ENCODE assay signal across 14 cellular contexts in the genomic region with DNA sequence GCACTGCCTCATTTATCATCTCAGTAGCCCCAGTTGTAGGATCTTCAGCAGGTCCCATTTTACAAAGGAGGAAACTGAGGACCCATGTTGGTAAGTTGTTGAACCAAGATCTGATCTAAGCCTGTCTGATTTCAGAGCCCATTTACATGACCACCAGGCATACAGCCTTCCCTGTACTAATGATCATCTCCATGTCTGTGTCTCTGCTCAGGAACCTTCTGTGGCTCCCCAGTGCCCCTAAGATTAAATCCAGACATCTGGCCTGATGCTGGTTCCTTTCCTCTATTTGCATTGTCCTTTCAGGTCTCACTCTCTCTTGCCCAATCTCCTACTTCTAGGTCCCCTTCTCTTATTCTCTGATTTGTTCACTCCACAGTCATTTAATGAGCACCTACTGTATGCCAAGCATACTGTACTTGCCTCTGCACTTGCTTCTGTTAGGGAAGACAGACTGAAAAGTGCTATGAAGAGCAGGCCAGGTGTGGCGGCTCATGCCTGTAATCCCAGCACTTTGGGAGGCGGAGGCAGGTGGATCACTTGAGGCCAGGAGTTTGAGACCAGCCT. TPM values are rescaled to one million over a fixed set of nuclear protein-coding genes. Genes with fewer than 3 reads are reported as not detected.
DNase-seq lines count a peak whose midpoint lies in the region; ATAC-seq, FAIRE-seq and TF ChIP-seq lines count a peak whose summit lies in the region.
"Had no signal": no experiment of that assay in that cellular context is flagged by ENCODE, and none has a peak within 500 bp of the region (broad histone marks: within the 10 kb centered on the region; RNA-seq: fewer than 3 reads in every experiment).

No MANE protein-coding gene starts in this region.

- H3K9me3 Mint-ChIP-seq in stimulated activated memory B cell treated with anti-CD40 and anti-IgM and Interleukin-4, amounts not matched to agents 10 μg/mL and 1 μg/mL and 100 μg/mL, for 72 hours: peaks cover 4% of the 10 kb centered on the region

- peak overlapping the region; percentile 17 for H3K27ac Mint-ChIP-seq in stimulated activated memory B cell treated with anti-CD40 and anti-IgM and Interleukin-4, amounts not matched to agents 10 μg/mL and 1 μg/mL and 100 μg/mL, for 72 hours
- H3K27ac Mint-ChIP-seq: CD8-positive, alpha-beta memory T cell had no signal

- no peak overlapping the region for H2BK5ac ChIP-seq in neuronal stem cell (ENCODE audit: low read length)

- H3K14ac ChIP-seq in neuronal stem cell (ENCODE audit: low read length): no peak overlapping the region

- H3K9me1 ChIP-seq in K562 (ENCODE audit: control insufficient read depth, insufficient read depth, low read length): peaks cover 4% of the 10 kb centered on the region

- H3K4me2 ChIP-seq in BLaER1: peak overlapping the region; percentile 93
- no peak overlapping the region for H3K4me2 ChIP-seq in K562 (ENCODE audit: insufficient read depth, low read length)
- no peak overlapping the region for H3K4me2 ChIP-seq in neuronal stem cell (ENCODE audit: insufficient read depth, low read length, poor library complexity, severe bottlenecking)

- peak overlapping the region; percentile 43; the same call in 1 of the 2 replicates for H3K9ac ChIP-seq in BLaER1
- no peak overlapping the region for H3K9ac ChIP-seq in K562 (ENCODE audit: insufficient read depth in 1 of 2, low read depth in 2 of 2, low read length in 2 of 2)
- H3K9ac ChIP-seq in neuronal stem cell (ENCODE audit: low read depth, low read length, poor library complexity): no peak overlapping the region

- WGBS in K562 (ENCODE audit: insufficient coverage, low coverage, missing lambda C conversion rate): 0% methylated on average over 2 of the region's 2 CpGs
- WGBS in neuronal stem cell (ENCODE audit: extremely low coverage in 2 of 2, insufficient read length in 2 of 2, insufficient replicate concordance in 1 of 2), 2 donors: no CpG with 5 or more reads among the region's 2 CpGs

- no peak overlapping the region for H3K18ac ChIP-seq in neuronal stem cell (ENCODE audit: low read length)

- BruUV-seq in K562 (replicated peaks; lab: Mats Ljungman, UMichigan): no TSS peak

- no peak overlapping the region for H4K91ac ChIP-seq in neuronal stem cell (ENCODE audit: low read depth, low read length, poor library complexity)

- H4K20me1 ChIP-seq in BLaER1 (no peaks in the 10 kb centered on the region), K562 (replicated peaks; ENCODE audit: control insufficient read depth, insufficient read depth, low read length) (peaks cover 16% of the 10 kb centered on the region; the same call in 1 of the 2 replicates)

- H3K23ac ChIP-seq in neuronal stem cell (ENCODE audit: low read depth, low read length, poor library complexity): no peak overlapping the region

- no peak overlapping the region for H2BK120ac ChIP-seq in neuronal stem cell (ENCODE audit: low read depth, low read length)

- H2BK12ac ChIP-seq in neuronal stem cell (ENCODE audit: low read length): no peak overlapping the region

- peaks cover 60% of the 10 kb centered on the region for H3K27me3 Mint-ChIP-seq in stimulated activated memory B cell treated with anti-CD40 and anti-IgM and Interleukin-4, amounts not matched to agents 10 μg/mL and 1 μg/mL and 100 μg/mL, for 72 hours

- TF ChIP-seq RAD21 in K562 (CRISPR knock-in tag; conservative IDR thresholded peaks at IDR 0.05 in 1 of 2, IDR thresholded peaks at IDR 0.05 in 1 of 2): no peak

- in situ Hi-C loops in K562 (cut with MboI): no loop called here

- peaks cover 15% of the 10 kb centered on the region for H3K4me1 Mint-ChIP-seq in stimulated activated memory B cell treated with anti-CD40 and anti-IgM and Interleukin-4, amounts not matched to agents 10 μg/mL and 1 μg/mL and 100 μg/mL, for 72 hours

- no peak for TF ChIP-seq POLR2A in K562 (conservative IDR thresholded peaks at IDR 0.05)

- no peak overlapping the region for H3K4me3 ChIP-seq in BLaER1
- no peak overlapping the region for H3K4me3 ChIP-seq in K562
- no peak overlapping the region for H3K4me3 ChIP-seq in neuronal stem cell (ENCODE audit: low read length in 2 of 2)

- peaks cover 3% of the 10 kb centered on the region; the same call in 1 of the 2 replicates for H3K36me3 ChIP-seq in BLaER1
- no peaks in the 10 kb centered on the region for H3K36me3 ChIP-seq in K562 (ENCODE audit: control insufficient read depth, insufficient read depth, low read length)
- no peaks in the 10 kb centered on the region for H3K36me3 ChIP-seq in neuronal stem cell (replicated peaks in 1 of 2; ENCODE audit: control insufficient read depth in 2 of 2, insufficient read depth in 2 of 2, low read length in 2 of 2)
- H3K36me3 ChIP-seq: BE2C had no signal

- no peak overlapping the region for H2BK15ac ChIP-seq in neuronal stem cell (ENCODE audit: low read length)

- H3K79me1 ChIP-seq in neuronal stem cell (ENCODE audit: low read depth, low read length): no peaks in the 10 kb centered on the region

- intact Hi-C loops in K562 (cut with micrococcal nuclease): no loop called here

- DNase-seq in K562 (ENCODE audit: extremely low read depth in 1 of 4, low spot score in 3 of 4) (no peak), neuronal stem cell (ENCODE audit: low spot score) (no peak), NCI-H2029 treated with DMSO at 0.1 percent for 48 hours (lab: John Stamatoyannopoulos, UW) (no peak), NOMO-1 treated with DMSO at 0.1 percent for 48 hours (lab: John Stamatoyannopoulos, UW; ENCODE audit: unreplicated experiment) (no peak), T1000 (lab: John Stamatoyannopoulos, UW) (no peak)
- DNase-seq: BE2C; Caco-2; CD8-positive, alpha-beta memory T cell; DND-41; GF-D8; HCEC 1CT had no signal

- H3K9me3 ChIP-seq in BLaER1 (peaks cover 3% of the 10 kb centered on the region; the same call in 1 of the 2 replicates), K562 (replicated peaks; ENCODE audit: control insufficient read depth, insufficient read depth, low read depth, low read length) (no peaks in the 10 kb centered on the region), neuronal stem cell (replicated peaks in 1 of 2; ENCODE audit: control insufficient read depth in 2 of 2, insufficient read depth in 1 of 2, low read depth in 1 of 2, low read length in 2 of 2) (no peaks in the 10 kb centered on the region)
- H3K9me3 ChIP-seq: BE2C, Caco-2 had no signal

- no peak for ATAC-seq in K562
- no peak for ATAC-seq in stimulated activated memory B cell treated with anti-CD40 and anti-IgM and Interleukin-4, amounts not matched to agents 10 μg/mL and 1 μg/mL and 100 μg/mL, for 72 hours

- TF ChIP-seq EP300 in K562 (IDR thresholded peaks at IDR 0.05; ENCODE audit: low read length): no peak

- H4K8ac ChIP-seq in neuronal stem cell (ENCODE audit: low read depth, low read length): no peak overlapping the region

- no peaks in the 10 kb centered on the region for H3K27me3 ChIP-seq in BLaER1
- peaks cover 21 to 51% of the 10 kb centered on the region in 2 experiments; a peak in 4 of 5 replicates for H3K27me3 ChIP-seq in K562 (ENCODE audit: control insufficient read depth in 2 of 2, insufficient read depth in 2 of 2, low read length in 2 of 2)
- peaks cover 0 to 3% (median 0%) of the 10 kb centered on the region in 3 experiments for H3K27me3 ChIP-seq in neuronal stem cell (ENCODE audit: control insufficient read depth in 3 of 3, insufficient read depth in 3 of 3, low read depth in 1 of 3, low read length in 3 of 3)
- H3K27me3 ChIP-seq: BE2C had no signal

- peaks cover 100% of the 10 kb centered on the region for H3K4me1 ChIP-seq in BLaER1
- peaks cover 0 to 5% of the 10 kb centered on the region in 2 experiments; a peak in 1 of 5 replicates for H3K4me1 ChIP-seq in K562 (replicated peaks in 1 of 2; ENCODE audit: control insufficient read depth in 2 of 2, insufficient read depth in 2 of 2, low read length in 2 of 2)
- H3K4me1 ChIP-seq in neuronal stem cell (ENCODE audit: control insufficient read depth in 2 of 2, insufficient read depth in 1 of 2, low read depth in 1 of 2, low read length in 2 of 2): peaks cover 9 to 18% of the 10 kb centered on the region in 2 donors
- H3K4me1 ChIP-seq: BE2C, Caco-2 had no signal

- no peaks in the 10 kb centered on the region for H3K79me2 ChIP-seq in K562 (ENCODE audit: control insufficient read depth, insufficient read depth, low read length)

- no peaks in the 10 kb centered on the region for H3K36me3 Mint-ChIP-seq in stimulated activated memory B cell treated with anti-CD40 and anti-IgM and Interleukin-4, amounts not matched to agents 10 μg/mL and 1 μg/mL and 100 μg/mL, for 72 hours
- H3K36me3 Mint-ChIP-seq: CD8-positive, alpha-beta memory T cell had no signal

- POLR2A ChIA-PET in K562 (lab: Yijun Ruan, JAX): no interaction called here

- peak overlapping the region; percentile 75 for H3K27ac ChIP-seq in BLaER1
- H3K27ac ChIP-seq in K562 (ENCODE audit: extremely low read depth, low read depth, low read length): no peak overlapping the region
- H3K27ac ChIP-seq in neuronal stem cell (replicated peaks; ENCODE audit: low read length): no peak overlapping the region

- CTCF ChIA-PET in K562 (lab: Yijun Ruan, JAX; ENCODE audit: low intra/inter-chr PET ratio): no interaction called here

- no peak overlapping the region for H3K4ac ChIP-seq in neuronal stem cell (ENCODE audit: low read length)

- no peak overlapping the region for H3K4me3 Mint-ChIP-seq in stimulated activated memory B cell treated with anti-CD40 and anti-IgM and Interleukin-4, amounts not matched to agents 10 μg/mL and 1 μg/mL and 100 μg/mL, for 72 hours

- no peak for FAIRE-seq in K562 (lab: Jason Lieb, UNC)
- FAIRE-seq: GM19239 had no signal

- no peak overlapping the region for H2AFZ ChIP-seq in K562 (ENCODE audit: low read depth, low read length)
- no peak overlapping the region for H2AFZ ChIP-seq in neuronal stem cell (ENCODE audit: low read length)

- no peak for TF ChIP-seq CTCF in K562 (IDR thresholded peaks at IDR 0.05 in 2 of 3, conservative IDR thresholded peaks at IDR 0.05 in 1 of 3; ENCODE audit: insufficient read depth in 2 of 3, low read depth in 1 of 3, low read length in 3 of 3)

- H2AK5ac ChIP-seq in neuronal stem cell (ENCODE audit: low read depth, low read length): peak overlapping the region; percentile 4

RNA-seq across cellular contexts. Expression of a gene that starts 32.4 kb away (rescaled TPM):
- total RNA-seq in K562 (2011; cell fraction: chromatin; rRNA removed; ENCODE audit: low replicate concordance): not detected in 2 replicates
- not detected in 2 replicates for total RNA-seq in K562 (2011; cell fraction: nucleolus; rRNA removed)
- total RNA-seq in K562 (2011; cell fraction: nucleoplasm; rRNA removed): not detected in 2 replicates
- total RNA-seq in K562 (2014; rRNA removed) (not detected in 2 replicates), K562 (2014; rRNA removed; fragmentation: Illumina TruSeq; extraction: Trizol) (not detected in 2 replicates), K562 (2015; rRNA removed; fragmentation: Illumina TruSeq; extraction: Trizol) (not detected in 2 replicates), K562 (2021) (not detected in 2 replicates)
- polyA plus RNA-seq in K562 (2011; rRNA removed) (not detected in 2 replicates), K562 (2014; fragmentation: Illumina TruSeq; extraction: Trizol) (not detected in 2 replicates), K562 (2014; fragmentation: Nextera tagmentation; extraction: Ambion mirVana) (under 1 TPM in 1 of 2 experiments, not detected in 1; 0.06 TPM), K562 (2014; rRNA removed) (not detected in 2 replicates)
- not detected in 2 replicates for polyA plus RNA-seq in K562 (2011; cell fraction: cytosol; rRNA removed)
- polyA plus RNA-seq in K562 (2011; cell fraction: nucleus; rRNA removed): not detected in 2 replicates
- polyA plus RNA-seq in K562 (2012): 0.01 TPM in 2 replicates
- not detected in 2 replicates for polyA minus RNA-seq in K562 (2011; rRNA and poly(A)+ RNA removed)
- not detected in 2 replicates for polyA minus RNA-seq in K562 (2011; cell fraction: cytosol; rRNA and poly(A)+ RNA removed)
- under 0.01 TPM in 1 of 2 replicates, not detected in the other for polyA minus RNA-seq in K562 (2011; cell fraction: nucleus; rRNA and poly(A)+ RNA removed)
- polyA plus RNA-seq in neuronal stem cell (2013, experiment 1 of 2): 0.15 TPM
- polyA plus RNA-seq in neuronal stem cell (2013, experiment 2 of 2): 0.17 TPM
- total RNA-seq: Caco-2; CD8-positive, alpha-beta memory T cell had no signal
- polyA plus RNA-seq: CD8-positive, alpha-beta memory T cell had no signal
